Comparison of ENCODE assay signal across 14 cellular contexts in genomic region chr4:184273166-184274147, GRCh38. TPM values are rescaled to one million over a fixed set of nuclear protein-coding genes. Genes with fewer than 3 reads are reported as not detected.
DNase-seq lines count a peak whose midpoint lies in the region; ATAC-seq, FAIRE-seq and TF ChIP-seq lines count a peak whose summit lies in the region.
"Had no signal": no experiment of that assay in that cellular context is flagged by ENCODE, and none has a peak within 500 bp of the region (broad histone marks: within the 10 kb centered on the region; RNA-seq: fewer than 3 reads in every experiment).

No MANE protein-coding gene starts in this region.

- H3K4me3 ChIP-seq in H1 (ENCODE audit: extremely low read depth in 1 of 4, insufficient read depth in 2 of 4, low read depth in 3 of 4, low read length in 4 of 4), result no peak overlapping the region
- H3K4me3 ChIP-seq: ascending aorta, heart left ventricle, testis had no signal

- no peak overlapping the region for H3K23ac ChIP-seq in H1 (ENCODE audit: insufficient read length)

- no peak overlapping the region for H3K9ac ChIP-seq in H1 (replicated peaks in 1 of 4; ENCODE audit: extremely low read depth in 1 of 4, low read depth in 3 of 4, low read length in 3 of 4)

- TF ChIP-seq RAD21 in H1 (IDR thresholded peaks at IDR 0.05 in 1 of 2, conservative IDR thresholded peaks at IDR 0.05 in 1 of 2; ENCODE audit: low read depth in 2 of 2, low read length in 2 of 2), result no peak

- DNase-seq in GM12891 (ENCODE audit: insufficient read length, low spot score) (no peak), H1 (ENCODE audit: low read depth in 1 of 2, low spot score in 2 of 2) (peak in 1 of 2 experiments; percentile 30), epidermal melanocyte (ENCODE audit: insufficient read length, low spot score) (no peak), SIG-M5 (lab: John Stamatoyannopoulos, UW) (no peak)
- DNase-seq: heart left ventricle; NCI-H446; occipital lobe; stimulated activated CD4-positive, alpha-beta T cell treated with anti-CD3 and anti-CD28 coated beads, Interleukin-1b, Interleukin-23, amount 100 ng/mL, for 48 hours; testis had no signal

- H3K14ac ChIP-seq in H1 (ENCODE audit: insufficient read length), result no peak overlapping the region

- peak overlapping the region; percentile 39; the same call in 1 of the 2 replicates for H2BK12ac ChIP-seq in H1 (ENCODE audit: low read depth, low read length)

- no peak overlapping the region for H3K4me2 ChIP-seq in H1 (ENCODE audit: insufficient read depth in 1 of 2, low read depth in 2 of 2, low read length in 2 of 2)

- ATAC-seq in GM19035 (IDR thresholded peaks at IDR 0.05; ENCODE audit: unreplicated experiment) (peak; percentile 59), HG03439 (IDR thresholded peaks at IDR 0.05; ENCODE audit: unreplicated experiment) (peak; percentile 49), GM21737 (IDR thresholded peaks at IDR 0.05; ENCODE audit: unreplicated experiment) (no peak), GM18517 (IDR thresholded peaks at IDR 0.05; ENCODE audit: unreplicated experiment) (no peak)

- H4K5ac ChIP-seq in H1 (ENCODE audit: insufficient read length, low read depth, low read length), result no peak overlapping the region

- TF ChIP-seq CTCF in H1 (IDR thresholded peaks at IDR 0.05; ENCODE audit: control extremely low read depth in 1 of 3, insufficient read depth in 1 of 3, low read depth in 1 of 3, low read length in 3 of 3), result no peak

- no peak overlapping the region for H2AK5ac ChIP-seq in H1 (ENCODE audit: low read depth, low read length)

- no peaks in the 10 kb centered on the region for H3K27me3 ChIP-seq in H1 (replicated peaks in 1 of 4; ENCODE audit: control insufficient read depth in 3 of 4, extremely low read depth in 1 of 4, insufficient read depth in 3 of 4, low read length in 3 of 4)
- H3K27me3 ChIP-seq: ascending aorta, heart left ventricle, testis had no signal

- H3K18ac ChIP-seq in H1 (ENCODE audit: extremely low read depth, low read length), result no peak overlapping the region

- no peak overlapping the region for H4K91ac ChIP-seq in H1 (replicated peaks; ENCODE audit: insufficient read length, low read length)

- no peak overlapping the region for H2BK15ac ChIP-seq in H1 (ENCODE audit: low read length)

- 85% methylated on average over 16 of the region's 17 CpGs; no CpG with 5 or more reads in 1 of the 2 experiments for WGBS in H1 (ENCODE audit: extremely low coverage in 1 of 2, insufficient coverage in 1 of 2, insufficient read length in 1 of 2, insufficient replicate concordance in 2 of 2, low coverage in 1 of 2, low lambda C conversion rate in 2 of 2, missing lambda C conversion rate in 1 of 2), 2 experiments

- no peaks in the 10 kb centered on the region for H3K79me1 ChIP-seq in H1 (ENCODE audit: low read depth, low read length)

- no peak overlapping the region for H2BK5ac ChIP-seq in H1 (ENCODE audit: low read depth, low read length)

- no peak for TF ChIP-seq EP300 in H1 (IDR thresholded peaks at IDR 0.05; ENCODE audit: borderline replicate concordance in 1 of 2, low read depth in 2 of 2, low read length in 2 of 2)

- peaks cover 0 to under 1% (median 0%) of the 10 kb centered on the region in 4 experiments; a peak in 1 of 7 replicates for H3K4me1 ChIP-seq in H1 (replicated peaks in 1 of 4; ENCODE audit: control insufficient read depth in 3 of 4, insufficient read depth in 4 of 4, low read length in 3 of 4)

- no peaks in the 10 kb centered on the region for H3K79me2 ChIP-seq in H1 (ENCODE audit: control insufficient read depth in 1 of 2, insufficient read depth in 2 of 2, low read length in 2 of 2)

- no peak overlapping the region for H2AFZ ChIP-seq in H1 (ENCODE audit: low read length)

- POLR2A ChIA-PET in H1 (lab: Charles Lee; ENCODE audit: partially characterized antibody), result interaction anchor here (1.7 kb wide), 1 partner anchor 63 kb away, joined by 3 read pairs; no protein-coding TSS in a partner anchor

- peaks cover 12 to 17% of the 10 kb centered on the region in 2 experiments for H3K9me3 ChIP-seq in H1 (ENCODE audit: insufficient read depth in 2 of 2, low read depth in 1 of 2, low read length in 1 of 2)
- H3K9me3 ChIP-seq: ascending aorta, testis had no signal

- CTCF ChIA-PET in H1 (lab: Charles Lee; ENCODE audit: partially characterized antibody), result interaction anchor here (0.6 to 1.2 kb wide), 5 partner anchors 9 to 273 kb away, joined by 3 to 6 read pairs (median 3); no protein-coding TSS in a partner anchor

- no peak overlapping the region for H3K4ac ChIP-seq in H1 (replicated peaks; ENCODE audit: insufficient read length, low read depth, low read length)

- H3K27ac ChIP-seq in H1 (ENCODE audit: low read depth, low read length), result no peak overlapping the region
- H3K27ac ChIP-seq: ascending aorta, heart left ventricle had no signal

- no peak overlapping the region for H2BK120ac ChIP-seq in H1 (replicated peaks; ENCODE audit: low read depth, low read length)

- H4K8ac ChIP-seq in H1 (ENCODE audit: extremely low read depth, insufficient read depth, low read length), result no peak overlapping the region; the same call in 1 of the 2 replicates

- 0 out of 2 replicates have a peak, but pooled peaks have one; percentile 23 for TF ChIP-seq POLR2A in GM12891 (IDR thresholded peaks at IDR 0.05; ENCODE audit: low read depth, low read length)
- TF ChIP-seq POLR2A in H1 (IDR thresholded peaks at IDR 0.05; ENCODE audit: control extremely low read depth in 1 of 2, low read depth in 2 of 2, low read length in 2 of 2), result no peak

- no peaks in the 10 kb centered on the region for H4K20me1 ChIP-seq in H1 (replicated peaks in 1 of 2; ENCODE audit: control insufficient read depth in 1 of 2, insufficient read depth in 2 of 2, low read length in 2 of 2)

- H3K36me3 ChIP-seq in H1 (ENCODE audit: control insufficient read depth in 2 of 4, insufficient read depth in 4 of 4, low read length in 3 of 4), result no peaks in the 10 kb centered on the region
- H3K36me3 ChIP-seq: ascending aorta, heart left ventricle had no signal

- FAIRE-seq in GM12891 (lab: Jason Lieb, UNC) (peak; percentile 76), H1 (lab: Jason Lieb, UNC) (no peak)

- peaks cover 3% of the 10 kb centered on the region; the same call in 1 of the 2 replicates for H3K23me2 ChIP-seq in H1 (ENCODE audit: low read depth, low read length)

- no peak overlapping the region for H2BK20ac ChIP-seq in H1 (ENCODE audit: low read length)

- H3K56ac ChIP-seq in H1 (replicated peaks; ENCODE audit: insufficient read length, low read depth, low read length), result no peak overlapping the region

TF ChIP-seq in GM12891, 5 proteins besides CTCF, POLR2A, EP300 and RAD21:
- TF ChIP-seq SPI1 (IDR thresholded peaks at IDR 0.05; ENCODE audit: low read depth, low read length), result no peak
- TF ChIP-seq POU2F2 (IDR thresholded peaks at IDR 0.05; ENCODE audit: low read depth, low read length), result no peak
- TF ChIP-seq POLR2AphosphoS5 (IDR thresholded peaks at IDR 0.05; ENCODE audit: low read depth, low read length), result 0 out of 2 replicates have a peak, but pooled peaks have one; percentile 46
- no peak for TF ChIP-seq PAX5 (IDR thresholded peaks at IDR 0.05; ENCODE audit: insufficient read depth, low read length, severe bottlenecking)
- 0 out of 2 replicates have a peak, but pooled peaks have one; percentile 29 for TF ChIP-seq TAF1 (IDR thresholded peaks at IDR 0.05; ENCODE audit: low read depth, low read length)

TF ChIP-seq in H1, 55 proteins besides CTCF, POLR2A, EP300 and RAD21:
- no peak for TF ChIP-seq SP4 (IDR thresholded peaks at IDR 0.05; ENCODE audit: low read length)
- no peak for TF ChIP-seq NANOG (IDR thresholded peaks at IDR 0.05; ENCODE audit: insufficient read depth, low read depth, low read length, poor library complexity, severe bottlenecking)
- TF ChIP-seq, protein P1, sequence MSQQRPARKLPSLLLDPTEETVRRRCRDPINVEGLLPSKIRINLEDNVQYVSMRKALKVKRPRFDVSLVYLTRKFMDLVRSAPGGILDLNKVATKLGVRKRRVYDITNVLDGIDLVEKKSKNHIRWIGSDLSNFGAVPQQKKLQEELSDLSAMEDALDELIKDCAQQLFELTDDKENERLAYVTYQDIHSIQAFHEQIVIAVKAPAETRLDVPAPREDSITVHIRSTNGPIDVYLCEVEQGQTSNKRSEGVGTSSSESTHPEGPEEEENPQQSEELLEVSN (IDR thresholded peaks at IDR 0.05), result no peak
- no peak for TF ChIP-seq JUN (IDR thresholded peaks at IDR 0.05; ENCODE audit: low read depth, low read length)
- no peak for TF ChIP-seq HDAC6 (IDR thresholded peaks at IDR 0.05; ENCODE audit: low read depth, low read length)

RNA-seq across cellular contexts. Expression of gene ENPP6, which starts 55.8 kb away (rescaled TPM):
- 0.35 TPM for polyA plus RNA-seq in GM12891 (2012; ENCODE audit: low read depth, missing spikeins)
- total RNA-seq in H1 (2021; fragmentation: NEBNext Ultra II Directional; extraction: Animal tissue kit (Norgen Biotek cat#: 25700)), result 0.20 and 0.23 TPM in 2 replicates
- 0.08 and 0.11 TPM in 2 replicates for polyA plus RNA-seq in H1 (2011; rRNA removed)
- polyA plus RNA-seq in H1 (2011; cell fraction: cytosol; rRNA removed), result 0.12 TPM
- polyA plus RNA-seq in H1 (2011; cell fraction: nucleus; rRNA removed), result 0.11 TPM
- polyA plus RNA-seq in H1 (2012, experiment 1 of 2), result 0.07 to 0.23 TPM (median 0.18 TPM) in 3 of 4 replicates, not detected in the other
- 0.08 TPM for polyA plus RNA-seq in H1 (2012, experiment 2 of 2)
- polyA plus RNA-seq in H1 (2013, experiment 1 of 2), result 0.20 TPM
- 0.11 TPM for polyA plus RNA-seq in H1 (2013, experiment 2 of 2)
- 0.19 and 0.22 TPM in 2 replicates for polyA minus RNA-seq in H1 (2011; rRNA and poly(A)+ RNA removed)
- polyA minus RNA-seq in H1 (2011; cell fraction: cytosol; rRNA and poly(A)+ RNA removed), result not detected
- 0.40 TPM for polyA minus RNA-seq in H1 (2011; cell fraction: nucleus; rRNA and poly(A)+ RNA removed)
- total RNA-seq: ascending aorta had no signal

Comparison
In these comparisons a context has a peak if more than half of its experiments do, and no peak if none do; other contexts are left out.
1. ATAC-seq: peak in GM19035 (single experiment) and HG03439 (single experiment); none in GM21737 (single experiment) and GM18517 (single experiment).